22 cellular contexts compared by ENCODE assay signal in genomic region chr22:37069719-37070118, GRCh38. TPM values are rescaled to one million over a fixed set of nuclear protein-coding genes. Genes with fewer than 3 reads are reported as not detected.
A peak's percentile ranks its signal among the peaks of the same experiment; 100 is the strongest.
DNase-seq lines count a peak whose midpoint lies in the region; ATAC-seq, FAIRE-seq and TF ChIP-seq lines count a peak whose summit lies in the region.
"Had no signal": no experiment of that assay in that cellular context is flagged by ENCODE, and none has a peak within 500 bp of the region (broad histone marks: within the 10 kb centered on the region; RNA-seq: fewer than 3 reads in every experiment).

No MANE protein-coding gene starts in this region.

- no peak overlapping the region for H3K4me3 Mint-ChIP-seq in activated T-helper 17 cell treated with anti-CD3 and anti-CD28 coated beads, Interleukin-2, amount 50 U/mL, for 72 hours
- H3K4me3 Mint-ChIP-seq: CD4-positive, alpha-beta memory T cell had no signal

- peaks cover 42% of the 10 kb centered on the region for H3K36me3 Mint-ChIP-seq in activated T-helper 17 cell treated with anti-CD3 and anti-CD28 coated beads, Interleukin-2, amount 50 U/mL, for 72 hours (ENCODE audit: low read depth)
- H3K36me3 Mint-ChIP-seq: CD14-positive monocyte had no signal

- H3K4me1 Mint-ChIP-seq in activated T-helper 17 cell treated with anti-CD3 and anti-CD28 coated beads, Interleukin-2, amount 50 U/mL, for 72 hours: peaks cover 8% of the 10 kb centered on the region
- H3K4me1 Mint-ChIP-seq: CD14-positive monocyte had no signal

- no peak for ATAC-seq in right cardiac atrium
- ATAC-seq in left cardiac atrium: no peak
- no peak for ATAC-seq in activated T-helper 17 cell treated with anti-CD3 and anti-CD28 coated beads, Interleukin-2, amount 50 U/mL, for 72 hours (replicated peaks)
- no peak for ATAC-seq in HG02571 (IDR thresholded peaks at IDR 0.05; ENCODE audit: unreplicated experiment)

- WGBS in right cardiac atrium: 72% methylated on average over 9 of the region's 9 CpGs

- DNase-seq in right cardiac atrium: peak in 2 of 3 donors; percentile 9 to 26
- no peak for DNase-seq in left cardiac atrium
- DNase-seq in kidney: peak; percentile 63
- DNase-seq in urothelium cell line (ENCODE audit: low spot score): no peak
- DNase-seq in HTR-8/SVneo (ENCODE audit: insufficient read length, low spot score): no peak
- DNase-seq in SW 1271 (lab: John Stamatoyannopoulos, UW): no peak
- DNase-seq: ACHN; CD4-positive, alpha-beta memory T cell; DMS153; DMS79; GDM1 had no signal

- H3K27me3 ChIP-seq in right cardiac atrium (ENCODE audit: control insufficient read depth, insufficient read depth): no peaks in the 10 kb centered on the region

- no peak for TF ChIP-seq CTCF in kidney (IDR thresholded peaks at IDR 0.05; ENCODE audit: borderline replicate concordance, extremely low read depth, insufficient read depth)

- no peaks in the 10 kb centered on the region for H3K36me3 ChIP-seq in kidney (ENCODE audit: control insufficient read depth in 1 of 2, insufficient read depth in 2 of 2, low read length in 2 of 2)
- H3K36me3 ChIP-seq: BLaER1, HAP-1 had no signal

- no peak overlapping the region for H3K9ac ChIP-seq in kidney (ENCODE audit: low read length in 2 of 2)
- H3K9ac ChIP-seq: BLaER1 had no signal

- H3K4me1 ChIP-seq in right cardiac atrium (ENCODE audit: control insufficient read depth, insufficient read depth, low read length) (no peaks in the 10 kb centered on the region), kidney (ENCODE audit: control insufficient read depth in 1 of 2, insufficient read depth in 1 of 2, low read depth in 1 of 2, low read length in 2 of 2) (no peaks in the 10 kb centered on the region)
- H3K4me1 ChIP-seq: BLaER1, HAP-1 had no signal

- H3K27ac ChIP-seq in right cardiac atrium (ENCODE audit: low read length): no peak overlapping the region
- no peak overlapping the region for H3K27ac ChIP-seq in kidney (ENCODE audit: low read depth in 2 of 2, low read length in 2 of 2)
- H3K27ac ChIP-seq: BLaER1 had no signal

- H3K4me3 ChIP-seq in right cardiac atrium (ENCODE audit: low read length) (no peak overlapping the region), kidney (ENCODE audit: low read length in 2 of 2) (no peak overlapping the region)
- H3K4me3 ChIP-seq: BLaER1, HAP-1 had no signal

- FAIRE-seq in kidney (lab: Jason Lieb, UNC) (no peak), urothelium cell line (lab: Jason Lieb, UNC) (peak; percentile 87), HTR-8/SVneo (lab: Jason Lieb, UNC) (no peak)
- FAIRE-seq: A204.1, GM12892, GM18507 had no signal

- H3K27me3 Mint-ChIP-seq in activated T-helper 17 cell treated with anti-CD3 and anti-CD28 coated beads, Interleukin-2, amount 50 U/mL, for 72 hours: no peaks in the 10 kb centered on the region

- intact Hi-C loops in right cardiac atrium (cut with DNase I): loop anchor here in 2 of 4 donors (10.0 kb wide), 2 partner anchors 95 to 195 kb away; no protein-coding TSS in a partner anchor
- intact Hi-C loops in left cardiac atrium (cut with DNase I): loop anchor here in 1 of 2 donors (10.0 kb wide), 1 partner anchor 135 kb away; no protein-coding TSS in a partner anchor
- intact Hi-C loops in kidney (cut with DNase I): no loop called here

- peak overlapping the region; percentile 47 for H3K27ac Mint-ChIP-seq in activated T-helper 17 cell treated with anti-CD3 and anti-CD28 coated beads, Interleukin-2, amount 50 U/mL, for 72 hours
- H3K27ac Mint-ChIP-seq: CD14-positive monocyte; CD4-positive, alpha-beta memory T cell had no signal

- no peaks in the 10 kb centered on the region for H3K9me3 Mint-ChIP-seq in activated T-helper 17 cell treated with anti-CD3 and anti-CD28 coated beads, Interleukin-2, amount 50 U/mL, for 72 hours
- H3K9me3 Mint-ChIP-seq: CD4-positive, alpha-beta memory T cell had no signal

- H3K9me3 ChIP-seq in right cardiac atrium (ENCODE audit: control insufficient read depth, low read length) (no peaks in the 10 kb centered on the region), kidney (ENCODE audit: control insufficient read depth in 1 of 2, low read length in 2 of 2) (no peaks in the 10 kb centered on the region)
- H3K9me3 ChIP-seq: HAP-1 had no signal

RNA-seq across cellular contexts. Expression of gene KCTD17, which starts 18.2 kb away (rescaled TPM):
- total RNA-seq in right cardiac atrium (10 to 100 TPM; 24.8 to 37.8 (median 32.2) TPM), left cardiac atrium (10 to 100 TPM; 27.7 to 50.6 TPM), kidney (13.9 TPM)
- polyA plus RNA-seq in right cardiac atrium (34.4 TPM), kidney (ENCODE audit: insufficient read depth, low read depth, low replicate concordance) (9.6 TPM)
- total RNA-seq in activated T-helper 17 cell treated with anti-CD3 and anti-CD28 coated beads, Interleukin-2, amount 50 U/mL, for 72 hours: 10 to 100 TPM; 39.4 to 41.9 TPM

RNA-seq across cellular contexts. Expression of gene TMPRSS6, which starts 39.8 kb away (rescaled TPM):
- total RNA-seq in right cardiac atrium: not detected
- not detected for polyA plus RNA-seq in right cardiac atrium
- total RNA-seq in left cardiac atrium: not detected
- 100 to 1,000 TPM in 1 of 2 donors, 10 to 100 TPM in 1; 86.6 to 343 TPM for total RNA-seq in activated T-helper 17 cell treated with anti-CD3 and anti-CD28 coated beads, Interleukin-2, amount 50 U/mL, for 72 hours
- 1.4 TPM for total RNA-seq in kidney
- not detected for polyA plus RNA-seq in kidney (ENCODE audit: insufficient read depth, low read depth, low replicate concordance)
- total RNA-seq: Daoy, H4, HT-29 had no signal
- polyA plus RNA-seq: CD14-positive monocyte; CD4-positive, alpha-beta memory T cell had no signal

RNA-seq across cellular contexts. Expression of gene MPST, which starts 50.2 kb away (rescaled TPM):
- total RNA-seq in right cardiac atrium: 10 to 100 TPM; 49.6 to 65.7 (median 54.2) TPM
- polyA plus RNA-seq in right cardiac atrium: 93.0 TPM
- total RNA-seq in left cardiac atrium: 10 to 100 TPM; 48.2 to 51.2 TPM
- 10 to 100 TPM; 22.7 to 41.6 TPM for total RNA-seq in activated T-helper 17 cell treated with anti-CD3 and anti-CD28 coated beads, Interleukin-2, amount 50 U/mL, for 72 hours
- total RNA-seq in kidney: 44.4 TPM
- polyA plus RNA-seq in kidney (ENCODE audit: insufficient read depth, low read depth, low replicate concordance): 167 TPM

RNA-seq across cellular contexts. Expression of gene TST, which starts 50.5 kb away (rescaled TPM):
- total RNA-seq in right cardiac atrium: 10 to 100 TPM; 31.7 to 53.6 (median 36.6) TPM
- 67.9 TPM for polyA plus RNA-seq in right cardiac atrium
- 10 to 100 TPM; 33.3 to 35.5 TPM for total RNA-seq in left cardiac atrium
- 10 to 100 TPM in 1 of 2 donors, 1 to 10 TPM in 1; 8.2 to 14.5 TPM for total RNA-seq in activated T-helper 17 cell treated with anti-CD3 and anti-CD28 coated beads, Interleukin-2, amount 50 U/mL, for 72 hours
- 48.7 TPM for total RNA-seq in kidney
- polyA plus RNA-seq in kidney (ENCODE audit: insufficient read depth, low read depth, low replicate concordance): 283 TPM

Comparison
In these comparisons a context has a peak if more than half of its experiments do, and no peak if none do; other contexts are left out.
1. DNase-seq: peak in right cardiac atrium (2 of 3) and kidney (single experiment); none in left cardiac atrium (single experiment), urothelium cell line (single experiment), HTR-8/SVneo (single experiment) and SW 1271 (0 of 2).
2. RNA of gene TMPRSS6, which starts 39.8 kb away (total RNA-seq): 86.6 to 343 TPM in activated T-helper 17 cell treated with anti-CD3 and anti-CD28 coated beads, Interleukin-2, amount 50 U/mL, for 72 hours; 1.4 TPM in kidney (single experiment), not detected in left cardiac atrium and not detected in right cardiac atrium; every median in the first group is over 10 times any median in the second.